ENCODE assay signal across 9 cellular contexts in genomic region chr2:207166349-207167128, GRCh38. TPM values are rescaled to one million over a fixed set of nuclear protein-coding genes. Genes with fewer than 3 reads are reported as not detected.
A peak's percentile ranks its signal among the peaks of the same experiment; 100 is the strongest.
DNase-seq lines count a peak whose midpoint lies in the region; ATAC-seq, FAIRE-seq and TF ChIP-seq lines count a peak whose summit lies in the region.
"Had no signal": no experiment of that assay in that cellular context is flagged by ENCODE, and none has a peak within 500 bp of the region (broad histone marks: within the 10 kb centered on the region; RNA-seq: fewer than 3 reads in every experiment).

No MANE protein-coding gene starts in this region.

- H3K36me3 Mint-ChIP-seq in immature natural killer cell: no peaks in the 10 kb centered on the region

- peak overlapping the region; percentile 56 for H2AFZ ChIP-seq in smooth muscle cell (ENCODE audit: low read depth)

- no peaks in the 10 kb centered on the region for H3K9me3 ChIP-seq in smooth muscle cell (replicated peaks; ENCODE audit: low read depth)

- peaks cover 18% of the 10 kb centered on the region for H4K20me1 ChIP-seq in smooth muscle cell (ENCODE audit: low read depth)
- H4K20me1 ChIP-seq: BLaER1 treated with 17β-estradiol and CSF1 and Interleukin-3, amounts not matched to agents 10 nM and 100 nM had no signal

- H3K4me1 Mint-ChIP-seq in immature natural killer cell: peaks cover 33 to 40% of the 10 kb centered on the region in 2 donors

- no peaks in the 10 kb centered on the region for H3K9me3 Mint-ChIP-seq in immature natural killer cell

- peak overlapping the region; percentile 96 for H3K4me2 ChIP-seq in smooth muscle cell

- H3K4me3 ChIP-seq in bronchial epithelial cell (ENCODE audit: low read depth, low read length) (peak overlapping the region; percentile 82), smooth muscle cell (peak overlapping the region; percentile 83)
- H3K4me3 ChIP-seq: BLaER1 treated with 17β-estradiol and CSF1 and Interleukin-3, amounts not matched to agents 10 nM and 100 nM had no signal

- peak overlapping the region; percentile 100 for H3K9ac ChIP-seq in smooth muscle cell (ENCODE audit: low read depth)
- H3K9ac ChIP-seq: BLaER1 treated with 17β-estradiol and CSF1 and Interleukin-3, amounts not matched to agents 10 nM and 100 nM had no signal

- peak; percentile 68 to 82 for DNase-seq in NCI-H2081 (lab: John Stamatoyannopoulos, UW)
- no peak for DNase-seq in NCI-H2081 treated with DMSO at 0.1 percent for 48 hours (lab: John Stamatoyannopoulos, UW)
- DNase-seq in NCI-H1694 treated with DMSO at 0.1 percent for 48 hours (lab: John Stamatoyannopoulos, UW): peak; percentile 70
- peak; percentile 54 for DNase-seq in bronchial epithelial cell (ENCODE audit: low read depth)
- DNase-seq in immature natural killer cell: peak; percentile 64 to 72 (median 69)
- peak; percentile 54 for DNase-seq in smooth muscle cell (lab: John Stamatoyannopoulos, UW; ENCODE audit: unreplicated experiment)

- H3K27ac ChIP-seq in VCaP (peak overlapping the region; percentile 93), smooth muscle cell (ENCODE audit: low read depth) (peak overlapping the region; percentile 99)

- H3K27ac Mint-ChIP-seq in immature natural killer cell: peak overlapping the region; percentile 92 to 97 (median 96)

- ATAC-seq in HG02852 (IDR thresholded peaks at IDR 0.05; ENCODE audit: unreplicated experiment): peak; percentile 53

- peak overlapping the region; percentile 89 to 97 (median 95) for H3K4me3 Mint-ChIP-seq in immature natural killer cell

- H3K36me3 ChIP-seq in bronchial epithelial cell (ENCODE audit: control insufficient read depth, insufficient read depth, low read length) (peaks cover 4% of the 10 kb centered on the region), smooth muscle cell (ENCODE audit: low read depth) (no peaks in the 10 kb centered on the region)
- H3K36me3 ChIP-seq: BLaER1 treated with 17β-estradiol and CSF1 and Interleukin-3, amounts not matched to agents 10 nM and 100 nM had no signal

- WGBS in smooth muscle cell (ENCODE audit: low lambda C conversion rate): under 1% methylated on average over 73 of the region's 89 CpGs

- peak; percentile 29 for TF ChIP-seq CTCF in VCaP (conservative IDR thresholded peaks at IDR 0.05)
- TF ChIP-seq CTCF in bronchial epithelial cell (IDR thresholded peaks at IDR 0.05; ENCODE audit: insufficient read depth, low read length, severe bottlenecking): peak; percentile 10
- peak; percentile 24 for TF ChIP-seq CTCF in smooth muscle cell (IDR thresholded peaks at IDR 0.05; ENCODE audit: borderline replicate concordance, insufficient read depth, poor library complexity, severe bottlenecking)

- no peak for FAIRE-seq in bronchial epithelial cell (lab: Jason Lieb, UNC)

- peaks cover 12% of the 10 kb centered on the region for H3F3A ChIP-seq in smooth muscle cell (ENCODE audit: low read depth)

- H3K27me3 Mint-ChIP-seq in immature natural killer cell (ENCODE audit: low read depth in 3 of 3): peaks cover 6 to 23% (median 20%) of the 10 kb centered on the region in 3 donors

- H3K27me3 ChIP-seq in bronchial epithelial cell (ENCODE audit: control insufficient read depth, insufficient read depth, low read length): no peaks in the 10 kb centered on the region
- no peaks in the 10 kb centered on the region for H3K27me3 ChIP-seq in smooth muscle cell (ENCODE audit: low read depth)

- peaks cover 35% of the 10 kb centered on the region for H3K4me1 ChIP-seq in smooth muscle cell (ENCODE audit: low read depth)

- peaks cover 18% of the 10 kb centered on the region for H3K79me2 ChIP-seq in smooth muscle cell (ENCODE audit: low read depth)

RNA-seq across cellular contexts. Expression of gene KLF7, which starts 0.8 kb away (rescaled TPM):
- 39.8 and 40.5 TPM in 2 replicates for total RNA-seq in bronchial epithelial cell
- 10 to 100 TPM in 1 of 3 donors, 1 to 10 TPM in 2; 3.5 to 10.2 (median 6.7) TPM for polyA plus RNA-seq in immature natural killer cell
- 16.1 and 27.6 TPM in 2 replicates for total RNA-seq in smooth muscle cell
- 12.2 and 12.7 TPM in 2 replicates for polyA plus RNA-seq in smooth muscle cell
